ENCODE assay signal across 8 cellular contexts in genomic region chr17:64919289-64920025, GRCh38. TPM values are rescaled to one million over a fixed set of nuclear protein-coding genes. Genes with fewer than 3 reads are reported as not detected.
DNase-seq lines count a peak whose midpoint lies in the region; ATAC-seq and TF ChIP-seq lines count a peak whose summit lies in the region.
"Not testable (repeated sequence)": the region's sequence is repeated elsewhere in the genome, so short reads cannot be mapped to it uniquely, and the experiment has no call there.

TSS of gene LRRC37A3 (minus strand) at chr17:64919478. CDS start at chr17:64897257, 22,221 bp downstream.

- not testable (repeated sequence) for H4K20me1 ChIP-seq in SK-N-SH (ENCODE audit: insufficient read depth)

- H3K9me3 ChIP-seq in SK-N-SH, testis: not testable (repeated sequence)

- H3K9me2 ChIP-seq in SK-N-SH, result not testable (repeated sequence)

- ATAC-seq in HG02623 (IDR thresholded peaks at IDR 0.05; ENCODE audit: unreplicated experiment) (peak; percentile 88), omental fat pad (ENCODE audit: low FRiP score) (peak; percentile 100)

- not testable (repeated sequence) for H3K27me3 ChIP-seq in SK-N-SH (ENCODE audit: insufficient read depth); testis

- not testable (repeated sequence) for H3K36me3 Mint-ChIP-seq in activated naive CD4-positive, alpha-beta T cell treated with anti-CD3 and anti-CD28 coated beads, Interleukin-2, amount 50 U/mL, for 24 hours

- 0 out of 4 replicates have a peak, but pooled peaks of 1 of the 2 experiments have one; percentile 20 for TF ChIP-seq EP300 in SK-N-SH (IDR thresholded peaks at IDR 0.05; ENCODE audit: borderline replicate concordance in 1 of 2, low read depth in 1 of 2, low read length in 1 of 2)

- POLR2A ChIA-PET in SK-N-SH (lab: Yijun Ruan, JAX), result interaction anchor here (0.7 to 2.1 kb wide), 3 partner anchors 48 to 204 kb away, joined by 3 to 18 read pairs (median 4); no protein-coding TSS in a partner anchor

- CTCF ChIA-PET in SK-N-SH (lab: Yijun Ruan, JAX), result interaction anchor here (0.6 to 1.9 kb wide), 24 partner anchors 9 to 281 kb away, joined by 3 to 14 read pairs (median 4); no protein-coding TSS in a partner anchor

- H3K27ac Mint-ChIP-seq in activated naive CD4-positive, alpha-beta T cell treated with anti-CD3 and anti-CD28 coated beads, Interleukin-2, amount 50 U/mL, for 24 hours, result peak within 1 kb of the TSS; percentile 86

- intact Hi-C loops in testis (cut with DNase I; ENCODE audit: low total_unique reads), result not testable (repeated sequence)

- not testable (repeated sequence) for H3K9me3 Mint-ChIP-seq in activated naive CD4-positive, alpha-beta T cell treated with anti-CD3 and anti-CD28 coated beads, Interleukin-2, amount 50 U/mL, for 24 hours

- H3K4me3 Mint-ChIP-seq in activated naive CD4-positive, alpha-beta T cell treated with anti-CD3 and anti-CD28 coated beads, Interleukin-2, amount 50 U/mL, for 24 hours, result peak within 1 kb of the TSS; percentile 87

- WGBS in SK-N-SH (ENCODE audit: low lambda C conversion rate), result 1% methylated on average over 56 of the region's 70 CpGs
- 2% methylated on average over 25 to 60 of the region's 70 CpGs for WGBS in testis, 2 donors

- H3K36me3 ChIP-seq in SK-N-SH (replicated peaks in 1 of 2; ENCODE audit: control insufficient read depth in 1 of 2, insufficient read depth in 2 of 2, low read length in 1 of 2); testis (ENCODE audit: low read depth, missing control alignments): not testable (repeated sequence)

- peaks cover 12% of the 10 kb centered on the region for H3K79me2 ChIP-seq in SK-N-SH (ENCODE audit: insufficient read depth)

- H3K4me3 ChIP-seq in GM12865 (ENCODE audit: low read depth, low read length), result peak within 1 kb of the TSS; percentile 81
- H3K4me3 ChIP-seq in SK-N-SH (ENCODE audit: low read depth in 2 of 2, low read length in 1 of 2), result peak within 1 kb of the TSS; percentile 51 to 98
- H3K4me3 ChIP-seq in testis, result peak within 1 kb of the TSS; percentile 79 to 92

- H3K27ac ChIP-seq in SK-N-SH (ENCODE audit: low read depth in 2 of 2, low read length in 1 of 2) (peak within 1 kb of the TSS; percentile 55 to 79), testis (peak within 1 kb of the TSS; percentile 90 to 99)

- not testable (repeated sequence) for H3K4me1 Mint-ChIP-seq in activated naive CD4-positive, alpha-beta T cell treated with anti-CD3 and anti-CD28 coated beads, Interleukin-2, amount 50 U/mL, for 24 hours

- DNase-seq in GM12865 (ENCODE audit: low read depth) (peak; percentile 98), NCI-H1092 (lab: John Stamatoyannopoulos, UW) (peak; percentile 92), SK-N-SH (peak; percentile 97), glomerular visceral epithelial cell (ENCODE audit: extremely low spot score) (peak; percentile 97), omental fat pad (ENCODE audit: low spot score) (peak; percentile 100), testis (peak; percentile 99)

- peak within 1 kb of the TSS; percentile 93 for H2AFZ ChIP-seq in SK-N-SH (ENCODE audit: low read depth)

- peak; percentile 87 for TF ChIP-seq CTCF in GM12865 (IDR thresholded peaks at IDR 0.05; ENCODE audit: insufficient read depth, low read depth, low read length, missing control alignments)
- TF ChIP-seq CTCF in SK-N-SH (IDR thresholded peaks at IDR 0.05), result peak; percentile 87
- TF ChIP-seq CTCF in omental fat pad (IDR thresholded peaks at IDR 0.05), result peak in 2 of 3 donors; percentile 79 to 93
- TF ChIP-seq CTCF in testis (IDR thresholded peaks at IDR 0.05), result peak; percentile 94 to 99 (median 97)

- peak; percentile 58 for TF ChIP-seq RAD21 in SK-N-SH (IDR thresholded peaks at IDR 0.05; ENCODE audit: low read length)

- not testable (repeated sequence) for H3K4me1 ChIP-seq in SK-N-SH (ENCODE audit: control insufficient read depth in 1 of 2, insufficient read depth in 2 of 2, low read depth in 1 of 2, low read length in 1 of 2); testis

- H3K27me3 Mint-ChIP-seq in activated naive CD4-positive, alpha-beta T cell treated with anti-CD3 and anti-CD28 coated beads, Interleukin-2, amount 50 U/mL, for 24 hours, result not testable (repeated sequence)

- peak; percentile 29 for TF ChIP-seq POLR2A in testis (IDR thresholded peaks at IDR 0.05)

- H3K4me2 ChIP-seq in SK-N-SH, result peak within 1 kb of the TSS; percentile 85

- not testable (repeated sequence) for H3F3A ChIP-seq in SK-N-SH (replicated peaks; ENCODE audit: insufficient read depth)

- H3K9ac ChIP-seq in SK-N-SH, result peak within 1 kb of the TSS; percentile 82

TF ChIP-seq in SK-N-SH, 30 proteins besides CTCF, POLR2A, EP300 and RAD21 (continues in another document):
- TF ChIP-seq YY1 (IDR thresholded peaks at IDR 0.05; ENCODE audit: low read depth), result peak; percentile 93
- TF ChIP-seq RFX5 (IDR thresholded peaks at IDR 0.05; ENCODE audit: low read length), result peak; percentile 57; the same call in 1 of the 2 replicates
- 0 out of 2 replicates have a peak, but pooled peaks have one; percentile 9 for TF ChIP-seq NFIC (IDR thresholded peaks at IDR 0.05; ENCODE audit: borderline replicate concordance)
- peak; percentile 81; the same call in 1 of the 2 replicates for TF ChIP-seq SIN3A (IDR thresholded peaks at IDR 0.05; ENCODE audit: borderline replicate concordance, low read depth, low read length)
- TF ChIP-seq TCF12 (IDR thresholded peaks at IDR 0.05), result peak; percentile 24; the same call in 1 of the 2 replicates
- peak; percentile 41; the same call in 1 of the 2 replicates for TF ChIP-seq TEAD4 (IDR thresholded peaks at IDR 0.05; ENCODE audit: borderline replicate concordance, insufficient read depth)
- peak; percentile 96 for TF ChIP-seq TAF1 (IDR thresholded peaks at IDR 0.05; ENCODE audit: borderline replicate concordance, low read depth, low read length)
- TF ChIP-seq SMC3 (IDR thresholded peaks at IDR 0.05; ENCODE audit: low read depth, low read length), result peak; percentile 65
- TF ChIP-seq MXI1 (IDR thresholded peaks at IDR 0.05; ENCODE audit: low read depth, low read length), result peak; percentile 83
- peak; percentile 61 for TF ChIP-seq RCOR1 (IDR thresholded peaks at IDR 0.05; ENCODE audit: low read length)
- TF ChIP-seq USF2 (IDR thresholded peaks at IDR 0.05; ENCODE audit: borderline replicate concordance, low read depth, low read length), result peak; percentile 85
- TF ChIP-seq ZBTB33 (IDR thresholded peaks at IDR 0.05; ENCODE audit: borderline replicate concordance, low read depth), result 0 out of 2 replicates have a peak, but pooled peaks have one; percentile 6
- 0 out of 2 replicates have a peak, but pooled peaks have one; percentile 41 for TF ChIP-seq REST (IDR thresholded peaks at IDR 0.05; ENCODE audit: low read depth, low read length)
- peak; percentile 46 for TF ChIP-seq NRF1 (IDR thresholded peaks at IDR 0.05; ENCODE audit: low read depth, low read length)

RNA-seq across cellular contexts. Expression of gene LRRC37A3, which starts in this region (rescaled TPM):
- polyA plus RNA-seq in SK-N-SH (2012; rRNA removed), result 10.4 and 10.9 TPM in 2 replicates
- polyA plus RNA-seq in SK-N-SH (2012; cell fraction: cytosol; rRNA removed), result 7.0 and 8.0 TPM in 2 replicates
- 54.8 and 61.1 TPM in 2 replicates for polyA plus RNA-seq in SK-N-SH (2012; cell fraction: nucleus; rRNA removed)
- 1 to 10 TPM; 1.3 to 6.5 (median 4.1) TPM for total RNA-seq in omental fat pad
- total RNA-seq in testis, result 10 to 100 TPM; 20.4 to 39.5 TPM
- 41.8 TPM for polyA plus RNA-seq in testis (ENCODE audit: insufficient read depth, low read depth, low replicate concordance)

Comparison
In these comparisons a context has a peak if more than half of its experiments do, and no peak if none do; other contexts are left out.
1. Peak in every context shown above with its lines: DNase-seq, ATAC-seq, H3K4me3 ChIP-seq and H3K27ac ChIP-seq.